ENCODE assay signal across 17 cellular contexts in genomic region chr20:20772492-20773047, GRCh38.
DNase-seq lines count a peak whose midpoint lies in the region; ATAC-seq and TF ChIP-seq lines count a peak whose summit lies in the region.
"Had no signal": no experiment of that assay in that cellular context is flagged by ENCODE, and none has a peak within 500 bp of the region (broad histone marks: within the 10 kb centered on the region; RNA-seq: fewer than 3 reads in every experiment).

No MANE protein-coding gene starts in this region.

- no peaks in the 10 kb centered on the region for H3K4me1 Mint-ChIP-seq in stimulated activated memory B cell treated with anti-CD40 and anti-IgM and Interleukin-4, amounts not matched to agents 10 μg/mL and 1 μg/mL and 100 μg/mL, for 72 hours
- H3K4me1 Mint-ChIP-seq in activated CD4-positive, alpha-beta T cell treated with anti-CD3 and anti-CD28 coated beads, Interleukin-2, amount 10 ng/mL, durations not matched to agents 24 days and 14 days, result no peaks in the 10 kb centered on the region

- no peak for ATAC-seq in stimulated activated memory B cell treated with anti-CD40 and anti-IgM and Interleukin-4, amounts not matched to agents 10 μg/mL and 1 μg/mL and 100 μg/mL, for 72 hours
- no peak for ATAC-seq in HG02981 (IDR thresholded peaks at IDR 0.05; ENCODE audit: unreplicated experiment)
- ATAC-seq: PC-3 had no signal

- intact Hi-C loops in activated CD4-positive, alpha-beta T cell treated with anti-CD3 and anti-CD28 coated beads, Interleukin-2, amount 10 ng/mL, durations not matched to agents 24 days and 14 days (cut with micrococcal nuclease), result no loop called here

- H3K4me3 Mint-ChIP-seq in stimulated activated memory B cell treated with anti-CD40 and anti-IgM and Interleukin-4, amounts not matched to agents 10 μg/mL and 1 μg/mL and 100 μg/mL, for 72 hours, result no peak overlapping the region
- no peak overlapping the region for H3K4me3 Mint-ChIP-seq in activated CD4-positive, alpha-beta T cell treated with anti-CD3 and anti-CD28 coated beads, Interleukin-2, amount 10 ng/mL, durations not matched to agents 24 days and 14 days
- H3K4me3 Mint-ChIP-seq: IgD-negative memory B cell had no signal

- no peaks in the 10 kb centered on the region for H3K9me3 Mint-ChIP-seq in stimulated activated memory B cell treated with anti-CD40 and anti-IgM and Interleukin-4, amounts not matched to agents 10 μg/mL and 1 μg/mL and 100 μg/mL, for 72 hours
- H3K9me3 Mint-ChIP-seq in activated CD4-positive, alpha-beta T cell treated with anti-CD3 and anti-CD28 coated beads, Interleukin-2, amount 10 ng/mL, durations not matched to agents 24 days and 14 days, result no peaks in the 10 kb centered on the region

- peaks cover 29% of the 10 kb centered on the region for H3K27me3 Mint-ChIP-seq in stimulated activated memory B cell treated with anti-CD40 and anti-IgM and Interleukin-4, amounts not matched to agents 10 μg/mL and 1 μg/mL and 100 μg/mL, for 72 hours
- peaks cover 1% of the 10 kb centered on the region for H3K27me3 Mint-ChIP-seq in activated CD4-positive, alpha-beta T cell treated with anti-CD3 and anti-CD28 coated beads, Interleukin-2, amount 10 ng/mL, durations not matched to agents 24 days and 14 days

- H3K36me3 Mint-ChIP-seq in stimulated activated memory B cell treated with anti-CD40 and anti-IgM and Interleukin-4, amounts not matched to agents 10 μg/mL and 1 μg/mL and 100 μg/mL, for 72 hours, result no peaks in the 10 kb centered on the region
- H3K36me3 Mint-ChIP-seq in activated CD4-positive, alpha-beta T cell treated with anti-CD3 and anti-CD28 coated beads, Interleukin-2, amount 10 ng/mL, durations not matched to agents 24 days and 14 days (ENCODE audit: low read depth), result no peaks in the 10 kb centered on the region

- no peak overlapping the region for H3K4me3 ChIP-seq in epithelial cell of esophagus (ENCODE audit: low read length)
- H3K4me3 ChIP-seq: SJSA1 had no signal

- H3K27ac Mint-ChIP-seq in stimulated activated memory B cell treated with anti-CD40 and anti-IgM and Interleukin-4, amounts not matched to agents 10 μg/mL and 1 μg/mL and 100 μg/mL, for 72 hours, result no peak overlapping the region
- H3K27ac Mint-ChIP-seq in activated CD4-positive, alpha-beta T cell treated with anti-CD3 and anti-CD28 coated beads, Interleukin-2, amount 10 ng/mL, durations not matched to agents 24 days and 14 days, result no peak overlapping the region
- H3K27ac Mint-ChIP-seq: IgD-negative memory B cell had no signal

- TF ChIP-seq CTCF in C4-2B (conservative IDR thresholded peaks at IDR 0.05), result no peak
- TF ChIP-seq CTCF in epithelial cell of esophagus (IDR thresholded peaks at IDR 0.05; ENCODE audit: insufficient read depth, low read depth, low read length, missing control alignments), result no peak

- peak overlapping the region; percentile 32 for H3K27ac ChIP-seq in C4-2B
- H3K27ac ChIP-seq: SJSA1 had no signal

- DNase-seq in NCI-H1105 treated with DMSO at 0.1 percent for 48 hours (lab: John Stamatoyannopoulos, UW) (peak; percentile 13), NCI-H345 (lab: John Stamatoyannopoulos, UW) (peak; percentile 33), epithelial cell of esophagus (ENCODE audit: low read depth) (peak; percentile 18)
- DNase-seq in activated CD4-positive, alpha-beta T cell treated with anti-CD3 and anti-CD28 coated beads, Interleukin-2, amount 10 ng/mL, durations not matched to agents 24 days and 14 days, result no peak
- DNase-seq: COR-L47, DMS153, Kasumi-1, MV-4-11, NCI-H1694 treated with DMSO at 0.1 percent for 48 hours, NCI-H446, PC-3, SW 1271 had no signal
